In the genomic region with DNA sequence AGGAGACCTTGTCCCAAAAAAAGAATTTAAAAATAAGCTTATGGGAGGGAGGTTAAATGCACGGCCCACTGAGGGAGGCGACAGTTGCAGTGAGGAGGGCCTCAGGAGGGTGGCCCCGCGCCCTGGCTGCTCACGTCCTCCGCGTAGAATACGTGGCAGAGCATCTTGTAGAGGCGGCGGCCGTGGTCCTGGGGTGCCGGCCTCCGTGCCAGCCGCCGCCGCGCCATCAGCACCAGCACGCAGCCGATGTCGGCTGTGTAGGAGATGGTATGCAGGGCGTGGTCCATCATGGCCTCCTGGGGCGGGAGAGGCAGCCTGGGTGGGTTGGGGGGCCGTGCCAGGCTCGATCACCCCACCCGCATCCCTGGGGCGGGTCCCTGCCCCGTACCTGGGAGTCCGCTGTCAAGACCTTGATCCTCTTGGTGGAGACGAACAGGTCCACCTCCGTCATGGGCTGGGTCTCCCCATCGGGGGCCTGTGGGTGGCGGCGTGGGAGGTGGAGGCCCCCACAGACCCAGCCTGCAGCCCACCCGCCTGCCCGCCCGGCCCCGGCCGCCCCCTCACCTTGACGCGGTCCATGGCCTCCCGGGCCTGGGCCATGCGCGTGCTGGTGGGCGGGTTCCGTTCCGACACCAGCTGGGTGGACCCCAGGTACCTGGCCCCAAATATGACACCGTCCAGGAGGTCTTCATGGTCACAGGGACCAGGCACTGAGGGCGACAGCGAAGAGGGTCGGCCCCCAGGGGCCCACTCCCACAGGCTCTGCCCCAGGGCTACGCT, we compare ENCODE assay signal across 37 cellular contexts. TPM values are rescaled to one million over a fixed set of nuclear protein-coding genes. Genes with fewer than 3 reads are reported as not detected.
"Had no signal": no experiment of that assay in that cellular context is flagged by ENCODE, and none has a peak within 500 bp of the region (broad histone marks: within the 10 kb centered on the region; RNA-seq: fewer than 3 reads in every experiment).

No MANE protein-coding gene starts in this region.

- ATAC-seq: activated CD4-positive, CD25-positive, alpha-beta regulatory T cell treated with anti-CD3 and anti-CD28 coated beads, Interleukin-2, amount 50 U/mL, for 24 hours; activated CD8-positive, alpha-beta T cell treated with anti-CD3 and anti-CD28 coated beads for 36 hours; activated naive CD4-positive, alpha-beta T cell treated with anti-CD3 and anti-CD28 coated beads, Interleukin-2, amount 50 U/mL, for 72 hours; effector memory CD8-positive, alpha-beta T cell; gastroesophageal sphincter; heart right ventricle; T-helper 17 cell had no signal

- DNase-seq: activated B cell treated with CpG ODN at 0.5 μM for 24 hours; activated CD4-positive, alpha-beta T cell treated with anti-CD3 and anti-CD28 coated beads for 48 hours; activated CD4-positive, alpha-beta T cell treated with anti-CD3 and anti-CD28 coated beads, Interleukin-2, amount 50 U/mL, for 1 hour; activated CD4-positive, alpha-beta T cell treated with anti-CD3 and anti-CD28 coated beads, Interleukin-2, amount 50 U/mL, for 48 hours; activated CD8-positive, alpha-beta memory T cell treated with anti-CD3 and anti-CD28 coated beads for 24 hours; activated CD8-positive, alpha-beta T cell treated with anti-CD3 and anti-CD28 coated beads for 36 hours; activated gamma-delta T cell; activated naive CD4-positive, alpha-beta T cell; activated naive CD4-positive, alpha-beta T cell treated with anti-CD3 and anti-CD28 coated beads, Interleukin-2, amount 10 ng/mL, durations not matched to agents 7 days and 5 days; activated naive CD8-positive, alpha-beta T cell treated with anti-CD3 and anti-CD28 coated beads, Interleukin-2, amount 10 ng/mL, durations not matched to agents 7 days and 5 days; activated T-cell treated with anti-CD3 and anti-CD28 coated beads, Interleukin-2, amount 50 U/mL, for 48 hours; brain microvascular endothelial cell; cortex of kidney; dermis blood vessel endothelial cell; effector CD4-positive, alpha-beta T cell; effector memory CD8-positive, alpha-beta T cell; erythroblast; esophagus squamous epithelium; foreskin melanocyte; heart right ventricle; T-helper 1 cell; T-helper 17 cell; T1000; WERI-Rb-1 had no signal

- H3K27me3 Mint-ChIP-seq: activated B cell treated with CpG ODN at 0.5 μM for 24 hours; activated CD8-positive, alpha-beta T cell treated with anti-CD3 and anti-CD28 coated beads for 36 hours; activated naive CD4-positive, alpha-beta T cell treated with anti-CD3 and anti-CD28 coated beads, Interleukin-2, amount 10 ng/mL, durations not matched to agents 7 days and 5 days; activated naive CD8-positive, alpha-beta T cell treated with anti-CD3 and anti-CD28 coated beads, Interleukin-2, amount 10 ng/mL, durations not matched to agents 7 days and 5 days; central memory CD8-positive, alpha-beta T cell; effector memory CD8-positive, alpha-beta T cell; T-helper 17 cell had no signal

- H3K9me3 ChIP-seq: esophagus squamous epithelium, gastroesophageal sphincter, heart right ventricle had no signal

- H3K27ac Mint-ChIP-seq: activated B cell treated with CpG ODN at 0.5 μM for 24 hours; activated CD8-positive, alpha-beta T cell treated with anti-CD3 and anti-CD28 coated beads for 36 hours; activated naive CD8-positive, alpha-beta T cell treated with anti-CD3 and anti-CD28 coated beads, Interleukin-2, amount 10 ng/mL, durations not matched to agents 7 days and 5 days; activated T-helper 1 cell treated with anti-CD3 and anti-CD28 coated beads, Interleukin-12 subunit alpha, Interleukin-12 subunit beta, Interleukin-2, Interleukin-4 antibody, amounts not matched to agents 30 ng/mL and 10 ng/mL and 1 ng/mL, durations not matched to agents 14 hours and 24 hours and 36 hours; T-helper 17 cell; T-helper 2 cell treated with Interferon-gamma antibody and Interleukin-4, amounts not matched to agents 5 μg/mL and 100 μg/mL, for 36 hours had no signal

- H3K27me3 ChIP-seq: brain microvascular endothelial cell, esophagus squamous epithelium, gastroesophageal sphincter, heart right ventricle had no signal

- H3K27ac ChIP-seq: brain microvascular endothelial cell, esophagus squamous epithelium, gastroesophageal sphincter, heart right ventricle, WERI-Rb-1 had no signal

- H3K9me3 Mint-ChIP-seq: activated B cell treated with CpG ODN at 0.5 μM for 24 hours; activated naive CD4-positive, alpha-beta T cell treated with anti-CD3 and anti-CD28 coated beads, Interleukin-2, amount 10 ng/mL, durations not matched to agents 7 days and 5 days; activated naive CD4-positive, alpha-beta T cell treated with anti-CD3 and anti-CD28 coated beads, Interleukin-2, amount 50 U/mL, for 72 hours; activated naive CD8-positive, alpha-beta T cell treated with anti-CD3 and anti-CD28 coated beads, Interleukin-2, amount 10 ng/mL, durations not matched to agents 7 days and 5 days; activated T-helper 1 cell treated with anti-CD3 and anti-CD28 coated beads, Interleukin-12 subunit alpha, Interleukin-12 subunit beta, Interleukin-2, Interleukin-4 antibody, amounts not matched to agents 30 ng/mL and 10 ng/mL and 1 ng/mL, durations not matched to agents 14 hours and 24 hours and 36 hours; central memory CD8-positive, alpha-beta T cell; effector memory CD8-positive, alpha-beta T cell; T-helper 2 cell treated with Interferon-gamma antibody and Interleukin-4, amounts not matched to agents 5 μg/mL and 100 μg/mL, for 36 hours had no signal

- H3K4me3 ChIP-seq: esophagus squamous epithelium, gastroesophageal sphincter, heart right ventricle had no signal

- H3K4me3 Mint-ChIP-seq: activated B cell treated with CpG ODN at 0.5 μM for 24 hours; activated CD8-positive, alpha-beta T cell treated with anti-CD3 and anti-CD28 coated beads for 36 hours; activated naive CD4-positive, alpha-beta T cell treated with anti-CD3 and anti-CD28 coated beads, Interleukin-2, amount 10 ng/mL, durations not matched to agents 7 days and 5 days; activated naive CD8-positive, alpha-beta T cell treated with anti-CD3 and anti-CD28 coated beads, Interleukin-2, amount 10 ng/mL, durations not matched to agents 7 days and 5 days; activated T-helper 1 cell treated with anti-CD3 and anti-CD28 coated beads, Interleukin-12 subunit alpha, Interleukin-12 subunit beta, Interleukin-2, Interleukin-4 antibody, amounts not matched to agents 30 ng/mL and 10 ng/mL and 1 ng/mL, durations not matched to agents 14 hours and 24 hours and 36 hours; central memory CD8-positive, alpha-beta T cell; effector memory CD8-positive, alpha-beta T cell; T-helper 17 cell; T-helper 2 cell treated with Interferon-gamma antibody and Interleukin-4, amounts not matched to agents 5 μg/mL and 100 μg/mL, for 36 hours had no signal

RNA-seq across cellular contexts. Expression of a gene that starts 18.2 kb away (rescaled TPM):
- total RNA-seq: activated B cell treated with CpG ODN at 0.5 μM for 24 hours; activated CD8-positive, alpha-beta T cell treated with anti-CD3 and anti-CD28 coated beads for 36 hours; activated naive CD4-positive, alpha-beta T cell treated with anti-CD3 and anti-CD28 coated beads, Interleukin-2, amount 50 U/mL, for 72 hours; activated naive CD8-positive, alpha-beta T cell treated with anti-CD3 and anti-CD28 coated beads, Interleukin-2, amount 10 ng/mL, durations not matched to agents 7 days and 5 days; activated T-helper 1 cell treated with anti-CD3 and anti-CD28 coated beads, Interleukin-12 subunit alpha, Interleukin-12 subunit beta, Interleukin-2, Interleukin-4 antibody, amounts not matched to agents 30 ng/mL and 10 ng/mL and 1 ng/mL, durations not matched to agents 14 hours and 24 hours and 36 hours; astrocyte; bronchial epithelial cell; cardiac septum; cerebellum; dermis blood vessel endothelial cell; esophagus squamous epithelium; fibroblast of lung; fibroblast of villous mesenchyme; gastroesophageal sphincter; glomerular endothelial cell; heart right ventricle; T-helper 17 cell had no signal

RNA-seq across cellular contexts. Expression of a gene that starts 32.4 kb away (rescaled TPM):
- total RNA-seq: astrocyte, bronchial epithelial cell, fibroblast of villous mesenchyme, glomerular endothelial cell had no signal

RNA-seq across cellular contexts. Expression of a gene that starts 45.6 kb away (rescaled TPM):
- total RNA-seq: cardiac septum, cerebellum, fibroblast of lung, fibroblast of villous mesenchyme, glomerular endothelial cell had no signal
